19 cellular contexts compared by ENCODE assay signal in genomic region chrX:39678914-39679313, GRCh38.
DNase-seq lines count a peak whose midpoint lies in the region; ATAC-seq and TF ChIP-seq lines count a peak whose summit lies in the region.
"Had no signal": no experiment of that assay in that cellular context is flagged by ENCODE, and none has a peak within 500 bp of the region (broad histone marks: within the 10 kb centered on the region; RNA-seq: fewer than 3 reads in every experiment).

No MANE protein-coding gene starts in this region.

- TF ChIP-seq CTCF in neural crest cell (conservative IDR thresholded peaks at IDR 0.05): no peak
- no peak for TF ChIP-seq CTCF in osteoblast (IDR thresholded peaks at IDR 0.05; ENCODE audit: extremely low read depth, low read depth, low read length)

- peaks cover 6% of the 10 kb centered on the region for H3K27me3 ChIP-seq in osteoblast (ENCODE audit: insufficient read depth, low read length)
- H3K27me3 ChIP-seq: BLaER1, SJSA1 had no signal

- H3K36me3 Mint-ChIP-seq in neural crest cell (ENCODE audit: low read depth): no peaks in the 10 kb centered on the region
- H3K36me3 Mint-ChIP-seq: CD8-positive, alpha-beta T cell had no signal

- no peaks in the 10 kb centered on the region for H3K36me3 ChIP-seq in osteoblast (ENCODE audit: insufficient read depth, low read length)
- H3K36me3 ChIP-seq: BLaER1, SJSA1 had no signal

- in situ Hi-C loops in SK-MEL-5 (cut with HindIII; ENCODE audit: low pct_unique_long_range_greater_than_20kb, low sequenced_read_pairs): no loop called here

- peaks cover 7% of the 10 kb centered on the region for H3K9me3 Mint-ChIP-seq in neural crest cell
- H3K9me3 Mint-ChIP-seq: CD8-positive, alpha-beta T cell had no signal

- H3K9me3 ChIP-seq in osteoblast (ENCODE audit: low read depth, low read length): no peaks in the 10 kb centered on the region
- H3K9me3 ChIP-seq: SJSA1 had no signal

- H2AFZ ChIP-seq in osteoblast (ENCODE audit: low read length): no peak overlapping the region

- no peaks in the 10 kb centered on the region for H3K79me2 ChIP-seq in osteoblast (ENCODE audit: insufficient read depth, low read length)

- ATAC-seq in GM21360 (IDR thresholded peaks at IDR 0.05; ENCODE audit: unreplicated experiment): no peak
- ATAC-seq: CD8-positive, alpha-beta T cell; GM12878; PC-3 had no signal

- H3K4me1 ChIP-seq in osteoblast (ENCODE audit: insufficient read depth, low read length): peaks cover 5% of the 10 kb centered on the region
- H3K4me1 ChIP-seq: SJSA1 had no signal

- peak; percentile 21 for DNase-seq in Ammon's horn (ENCODE audit: low spot score)
- DNase-seq in SK-MEL-5 (ENCODE audit: low read depth, low spot score): peak; percentile 51
- peak; percentile 49 for DNase-seq in foreskin melanocyte
- no peak for DNase-seq in neural crest cell (ENCODE audit: low read depth, low spot score)
- DNase-seq in osteoblast (ENCODE audit: insufficient read length, low spot score, missing footprints): no peak
- DNase-seq in SHP77 (lab: John Stamatoyannopoulos, UW): no peak
- no peak for DNase-seq in NK-92 (lab: John Stamatoyannopoulos, UW; ENCODE audit: unreplicated experiment)
- DNase-seq: CD8-positive, alpha-beta T cell; GDM1; IMR-90; NCI-H1105 treated with DMSO at 0.1 percent for 48 hours; NCI-H1694 treated with DMSO at 0.1 percent for 48 hours; NCI-H345; NCI-H526; PC-3 had no signal

- H3K4me3 ChIP-seq in osteoblast (ENCODE audit: insufficient read depth, low read length): no peak overlapping the region
- H3K4me3 ChIP-seq: BLaER1, GM12878, SJSA1 had no signal

- H3K27ac Mint-ChIP-seq in neural crest cell (ENCODE audit: unreplicated experiment): no peak overlapping the region
- H3K27ac Mint-ChIP-seq: CD8-positive, alpha-beta T cell had no signal

- no peak overlapping the region for H3K27ac ChIP-seq in osteoblast (ENCODE audit: low read depth, low read length)
- H3K27ac ChIP-seq: BLaER1, SJSA1 had no signal

- peak overlapping the region; percentile 41 for H3K4me3 Mint-ChIP-seq in neural crest cell
- H3K4me3 Mint-ChIP-seq: CD8-positive, alpha-beta T cell had no signal

- no peak overlapping the region for H3K4me2 ChIP-seq in osteoblast (ENCODE audit: insufficient read depth, low read length)
- H3K4me2 ChIP-seq: BLaER1 had no signal

- no peaks in the 10 kb centered on the region for H4K20me1 ChIP-seq in osteoblast (ENCODE audit: insufficient read depth, low read length)
- H4K20me1 ChIP-seq: BLaER1 had no signal

- no peaks in the 10 kb centered on the region for H3K27me3 Mint-ChIP-seq in neural crest cell (ENCODE audit: low read depth)

- H3K4me1 Mint-ChIP-seq in neural crest cell: peaks cover 30% of the 10 kb centered on the region

Comparison
In these comparisons a context has a peak if more than half of its experiments do, and no peak if none do; other contexts are left out.
1. DNase-seq: peak in Ammon's horn (single experiment), SK-MEL-5 (single experiment) and foreskin melanocyte (single experiment); none in neural crest cell (single experiment), osteoblast (single experiment), SHP77 (0 of 2) and NK-92 (single experiment).